ENCODE assay signal across 9 cellular contexts in the genomic region with DNA sequence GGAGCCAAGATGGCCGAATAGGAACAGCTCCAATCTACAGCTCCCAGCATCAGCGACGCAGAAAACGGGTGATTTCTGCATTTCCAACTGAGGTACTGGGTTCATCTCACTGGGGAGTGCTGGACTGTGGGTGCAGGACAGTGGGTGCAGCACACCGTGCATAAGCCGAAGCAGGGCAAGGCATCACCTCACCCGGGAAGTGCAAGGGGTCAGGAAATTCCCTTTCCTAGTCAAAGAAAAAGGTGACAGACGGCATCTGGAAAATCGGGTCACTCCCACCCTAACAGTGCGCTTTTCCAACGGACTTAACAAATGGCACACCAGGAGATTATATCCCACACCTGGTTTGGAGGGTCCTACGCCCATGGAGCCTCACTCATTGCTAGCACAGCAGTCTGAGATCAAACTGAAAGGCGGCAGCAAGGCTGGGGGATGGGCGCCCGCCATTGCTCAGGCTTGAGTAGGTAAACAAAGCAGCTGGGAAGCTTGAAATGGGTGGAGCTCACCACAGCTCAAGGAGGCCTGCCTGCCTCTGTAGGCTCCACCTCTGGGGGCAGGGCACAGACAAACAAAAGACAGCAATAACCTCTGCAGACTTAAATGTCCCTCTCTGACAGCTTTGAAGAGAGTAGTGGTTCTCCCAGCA. TPM values are rescaled to one million over a fixed set of nuclear protein-coding genes. Genes with fewer than 3 reads are reported as not detected.
"Had no signal": no experiment of that assay in that cellular context is flagged by ENCODE, and none has a peak within 500 bp of the region (broad histone marks: within the 10 kb centered on the region; RNA-seq: fewer than 3 reads in every experiment).

No MANE protein-coding gene starts in this region.

RNA-seq across cellular contexts. Expression of gene SDR9C7, which starts 31.9 kb away (rescaled TPM):
- total RNA-seq: activated CD4-positive, alpha-beta memory T cell treated with anti-CD3 and anti-CD28 coated beads, Interleukin-2, amount 10 ng/mL, durations not matched to agents 7 days and 5 days; activated CD4-positive, alpha-beta T cell treated with anti-CD3 and anti-CD28 coated beads for 36 hours; activated CD8-positive, alpha-beta memory T cell treated with anti-CD3 and anti-CD28 coated beads for 36 hours; activated naive CD4-positive, alpha-beta T cell treated with anti-CD3 and anti-CD28 coated beads for 36 hours; activated T-helper 17 cell treated with anti-CD3 and anti-CD28 coated beads, Interleukin-2, amount 50 U/mL, for 72 hours; astrocyte; SJCRH30; T-helper 2 cell treated with Interferon-gamma antibody and Interleukin-4, amounts not matched to agents 100 ng/mL and 5 ng/mL, for 36 hours had no signal
- polyA plus RNA-seq: SK-N-SH had no signal

RNA-seq across cellular contexts. Expression of gene TAC3, which starts 50.2 kb away (rescaled TPM):
- total RNA-seq: activated CD4-positive, alpha-beta memory T cell treated with anti-CD3 and anti-CD28 coated beads, Interleukin-2, amount 10 ng/mL, durations not matched to agents 7 days and 5 days; SJCRH30; T-helper 2 cell treated with Interferon-gamma antibody and Interleukin-4, amounts not matched to agents 100 ng/mL and 5 ng/mL, for 36 hours had no signal
- polyA plus RNA-seq: SK-N-SH had no signal
